Comparison of ENCODE assay signal across 17 cellular contexts in genomic region chr12:16506394-16506793, GRCh38.
DNase-seq lines count a peak whose midpoint lies in the region; ATAC-seq and TF ChIP-seq lines count a peak whose summit lies in the region.
"Had no signal": no experiment of that assay in that cellular context is flagged by ENCODE, and none has a peak within 500 bp of the region (broad histone marks: within the 10 kb centered on the region; RNA-seq: fewer than 3 reads in every experiment).

No MANE protein-coding gene starts in this region.

- no peak overlapping the region for H3K4me3 Mint-ChIP-seq in mesothelial cell of epicardium
- H3K4me3 Mint-ChIP-seq: B cell; CD4-positive, CD25-positive, alpha-beta regulatory T cell; CD8-positive, alpha-beta T cell had no signal

- no peak overlapping the region for H3K4me3 ChIP-seq in mucosa of descending colon
- H3K4me3 ChIP-seq: BLaER1, GM23248 had no signal

- no peaks in the 10 kb centered on the region for H3K36me3 Mint-ChIP-seq in mesothelial cell of epicardium
- H3K36me3 Mint-ChIP-seq: CD4-positive, CD25-positive, alpha-beta regulatory T cell; CD8-positive, alpha-beta T cell had no signal

- ATAC-seq in mucosa of descending colon = peak; percentile 59
- ATAC-seq: CD8-positive, alpha-beta T cell had no signal

- intact Hi-C loops in mucosa of descending colon (cut with DNase I, micrococcal nuclease) = no loop called here

- TF ChIP-seq CTCF in mucosa of descending colon (IDR thresholded peaks at IDR 0.05) (no peak), mesothelial cell of epicardium (IDR thresholded peaks at IDR 0.05; ENCODE audit: unreplicated experiment) (no peak)

- H3K9me3 ChIP-seq in mucosa of descending colon = no peaks in the 10 kb centered on the region
- H3K9me3 ChIP-seq: BLaER1 had no signal

- H3K27ac Mint-ChIP-seq in mesothelial cell of epicardium = no peak overlapping the region
- H3K27ac Mint-ChIP-seq: B cell; CD4-positive, CD25-positive, alpha-beta regulatory T cell; CD8-positive, alpha-beta T cell had no signal

- H3K9me3 Mint-ChIP-seq in mesothelial cell of epicardium = no peaks in the 10 kb centered on the region

- no peaks in the 10 kb centered on the region for H3K27me3 Mint-ChIP-seq in mesothelial cell of epicardium (ENCODE audit: low read depth)
- H3K27me3 Mint-ChIP-seq: B cell; CD4-positive, CD25-positive, alpha-beta regulatory T cell had no signal

- no peaks in the 10 kb centered on the region for H3K36me3 ChIP-seq in mucosa of descending colon (ENCODE audit: low read depth)
- H3K36me3 ChIP-seq: BLaER1 had no signal

- H3K4me1 ChIP-seq in mucosa of descending colon (ENCODE audit: low read depth) = no peaks in the 10 kb centered on the region
- H3K4me1 ChIP-seq: BLaER1 had no signal

- no peaks in the 10 kb centered on the region for H3K4me1 Mint-ChIP-seq in mesothelial cell of epicardium
- H3K4me1 Mint-ChIP-seq: B cell; CD4-positive, CD25-positive, alpha-beta regulatory T cell had no signal

- DNase-seq in DMS53 (lab: John Stamatoyannopoulos, UW) (peak; percentile 49), DMS53 treated with DMSO at 0.1 percent for 48 hours (lab: John Stamatoyannopoulos, UW; ENCODE audit: unreplicated experiment) (no peak), NCI-H748 (lab: John Stamatoyannopoulos, UW; ENCODE audit: unreplicated experiment) (peak; percentile 21), NCI-H748 treated with DMSO at 0.1 percent for 48 hours (lab: John Stamatoyannopoulos, UW) (no peak), mucosa of descending colon (peak in 1 of 3 donors; percentile 32), NCI-H774 (lab: John Stamatoyannopoulos, UW) (no peak), mesothelial cell of epicardium (ENCODE audit: low spot score in 2 of 2, unreplicated experiment in 2 of 2) (no peak), NCI-H1436 treated with DMSO at 0.1 percent for 48 hours (lab: John Stamatoyannopoulos, UW) (no peak)
- DNase-seq: CD4-positive, CD25-positive, alpha-beta regulatory T cell; CD8-positive, alpha-beta T cell; DMS 273 treated with DMSO at 0.1 percent for 48 hours; DND-41; GM23248; H7; HCEC 1CT had no signal

Comparison
In these comparisons a context has a peak if more than half of its experiments do, and no peak if none do; other contexts are left out.
1. DNase-seq: peak in DMS53 (single experiment) and NCI-H748 (single experiment); none in DMS53 treated with DMSO at 0.1 percent for 48 hours (single experiment), NCI-H748 treated with DMSO at 0.1 percent for 48 hours (single experiment), NCI-H774 (single experiment), mesothelial cell of epicardium (0 of 2) and NCI-H1436 treated with DMSO at 0.1 percent for 48 hours (single experiment).